In genomic region chr5:163489745-163490075, GRCh38 we compare ENCODE assay signal across 18 cellular contexts. TPM values are rescaled to one million over a fixed set of nuclear protein-coding genes. Genes with fewer than 3 reads are reported as not detected.
"Had no signal": no experiment of that assay in that cellular context is flagged by ENCODE, and none has a peak within 500 bp of the region (broad histone marks: within the 10 kb centered on the region; RNA-seq: fewer than 3 reads in every experiment).

No MANE protein-coding gene starts in this region.

- H3K4me3 ChIP-seq: adrenal gland, ascending aorta, transverse colon, uterus had no signal

- DNase-seq: activated CD4-positive, alpha-beta memory T cell treated with anti-CD3 and anti-CD28 coated beads, Interleukin-2, amount 10 ng/mL, durations not matched to agents 7 days and 5 days; activated gamma-delta T cell treated with Interleukin-2 at 50 U/mL for 16 hours; adrenal gland; caudate nucleus; effector CD4-positive, alpha-beta T cell; foreskin melanocyte; hippocampal formation; posterior cingulate gyrus; stimulated activated CD4-positive, alpha-beta T cell treated with anti-CD3 and anti-CD28 coated beads, Interleukin-2, amount 100 ng/mL, for 24 hours; transverse colon; uterus had no signal

- H3K27me3 ChIP-seq: adrenal gland, ascending aorta, brain microvascular endothelial cell, transverse colon, uterus had no signal

- H3K36me3 ChIP-seq: adrenal gland, ascending aorta, brain microvascular endothelial cell, transverse colon, uterus had no signal

- H3K27ac ChIP-seq: adrenal gland, ascending aorta, brain microvascular endothelial cell, transverse colon, uterus, VCaP had no signal

- H3K9me3 ChIP-seq: adrenal gland, ascending aorta, transverse colon, uterus had no signal

- H3K4me1 ChIP-seq: adrenal gland, ascending aorta, transverse colon, uterus had no signal

- ATAC-seq: sciatic nerve; stimulated activated memory B cell treated with anti-CD40 and anti-IgM and Interleukin-4, amounts not matched to agents 10 μg/mL and 1 μg/mL and 100 μg/mL, for 72 hours had no signal

- FAIRE-seq: small intestine had no signal

RNA-seq across cellular contexts. Expression of gene HMMR, which starts 29.3 kb away (rescaled TPM):
- total RNA-seq: ascending aorta had no signal
- polyA plus RNA-seq: naive thymus-derived CD4-positive, alpha-beta T cell had no signal
